In genomic region chrX:141469469-141469868, GRCh38 we compare ENCODE assay signal across 28 cellular contexts.
A peak's percentile ranks its signal among the peaks of the same experiment; 100 is the strongest.
DNase-seq lines count a peak whose midpoint lies in the region; ATAC-seq, FAIRE-seq and TF ChIP-seq lines count a peak whose summit lies in the region.
"Had no signal": no experiment of that assay in that cellular context is flagged by ENCODE, and none has a peak within 500 bp of the region (broad histone marks: within the 10 kb centered on the region; RNA-seq: fewer than 3 reads in every experiment).

No MANE protein-coding gene starts in this region.

- peak overlapping the region; percentile 59 for H3K4me2 ChIP-seq in A549
- H3K4me2 ChIP-seq in keratinocyte (ENCODE audit: control insufficient read depth, extremely low read depth, insufficient read depth, low read depth, low read length): peak overlapping the region; percentile 2
- H3K4me2 ChIP-seq: hepatocyte, KMS-11 had no signal

- intact Hi-C loops in ascending aorta (cut with DNase I): no loop called here

- no peaks in the 10 kb centered on the region for H3K79me2 ChIP-seq in keratinocyte (ENCODE audit: control insufficient read depth, insufficient read depth, low read length)
- H3K79me2 ChIP-seq: hepatocyte, parathyroid adenoma had no signal

- H3K36me3 ChIP-seq in ascending aorta (no peaks in the 10 kb centered on the region), keratinocyte (ENCODE audit: control insufficient read depth in 2 of 2, extremely low read depth in 1 of 2, insufficient read depth in 2 of 2, low read length in 2 of 2) (no peaks in the 10 kb centered on the region)
- H3K36me3 ChIP-seq: stomach, upper lobe of right lung had no signal

- no peak for TF ChIP-seq RAD21 in A549 (conservative IDR thresholded peaks at IDR 0.05 in 1 of 2, IDR thresholded peaks at IDR 0.05 in 1 of 2)

- no peak overlapping the region for H2AFZ ChIP-seq in keratinocyte (ENCODE audit: control insufficient read depth, low read length)
- H2AFZ ChIP-seq: hepatocyte, parathyroid adenoma had no signal

- TF ChIP-seq EP300 in A549 (IDR thresholded peaks at IDR 0.05): no peak

- H3K4me3 ChIP-seq in A549: no peak overlapping the region
- no peak overlapping the region for H3K4me3 ChIP-seq in ascending aorta
- H3K4me3 ChIP-seq in keratinocyte (ENCODE audit: control insufficient read depth in 2 of 3, extremely low read depth in 1 of 3, insufficient read depth in 2 of 3, low read depth in 1 of 3, low read length in 3 of 3): no peak overlapping the region
- H3K4me3 ChIP-seq: GM12878, hepatocyte, skin epidermis, stomach, upper lobe of right lung had no signal

- peak; percentile 2 to 53 for DNase-seq in A549 (ENCODE audit: low read depth in 1 of 2, low spot score in 1 of 2)
- peak; percentile 57 for DNase-seq in HT1080 (ENCODE audit: low read depth)
- no peak for DNase-seq in ascending aorta (ENCODE audit: low spot score in 2 of 2)
- DNase-seq in keratinocyte (ENCODE audit: low read depth, low spot score): no peak
- DNase-seq in NCI-H1436 (lab: John Stamatoyannopoulos, UW): no peak
- DNase-seq in activated CD4-positive, CD25-positive, alpha-beta regulatory T cell (lab: John Stamatoyannopoulos, UW): no peak
- no peak for DNase-seq in NCI-H446 (lab: John Stamatoyannopoulos, UW)
- DNase-seq: activated CD8-positive, alpha-beta T cell treated with anti-CD3 and anti-CD28 coated beads for 36 hours; activated naive CD4-positive, alpha-beta T cell treated with anti-CD3 and anti-CD28 coated beads for 36 hours; activated T-cell treated with anti-CD3 and anti-CD28 coated beads, Interleukin-2, amount 50 U/mL, for 1 hour; anterior cingulate cortex; GF-D8; natural killer cell; NCI-H1048; NCI-H526 treated with DMSO at 0.1 percent for 48 hours; SIG-M5; stimulated activated CD4-positive, alpha-beta T cell treated with anti-CD3 and anti-CD28 coated beads, Interleukin-4, amount 100 ng/mL, for 1 hour; stomach; T-helper 17 cell; upper lobe of right lung had no signal

- no peaks in the 10 kb centered on the region for H4K20me1 ChIP-seq in keratinocyte (ENCODE audit: control insufficient read depth, extremely low read depth, insufficient read depth, low read length)

- peak in 1 of 2 experiments; percentile 84; a peak in 3 of 6 replicates for ATAC-seq in A549
- ATAC-seq in GM21786 (IDR thresholded peaks at IDR 0.05; ENCODE audit: unreplicated experiment): no peak
- ATAC-seq: activated CD8-positive, alpha-beta T cell treated with anti-CD3 and anti-CD28 coated beads for 36 hours; GM12878; natural killer cell; T-helper 17 cell; upper lobe of right lung; WTC11 had no signal

- no peaks in the 10 kb centered on the region for H3K27me3 ChIP-seq in ascending aorta
- H3K27me3 ChIP-seq in keratinocyte (ENCODE audit: control insufficient read depth, extremely low read depth, insufficient read depth, low read length): no peaks in the 10 kb centered on the region
- H3K27me3 ChIP-seq: hepatocyte, stomach, upper lobe of right lung had no signal

- no peak for TF ChIP-seq CTCF in A549 (IDR thresholded peaks at IDR 0.05)
- TF ChIP-seq CTCF in ascending aorta (IDR thresholded peaks at IDR 0.05): no peak
- no peak for TF ChIP-seq CTCF in keratinocyte (optimal IDR thresholded peaks at IDR 0.05 in 1 of 3, IDR thresholded peaks at IDR 0.05 in 1 of 3, conservative IDR thresholded peaks at IDR 0.05 in 1 of 3; ENCODE audit: extremely low read depth in 1 of 3, insufficient read depth in 2 of 3, low read length in 3 of 3)

- WGBS in A549 (ENCODE audit: missing lambda C conversion rate): 23% methylated on average over 4 of the region's 4 CpGs

- TF ChIP-seq POLR2A in A549 (IDR thresholded peaks at IDR 0.05; ENCODE audit: low read length): no peak

- dilution Hi-C loops in keratinocyte (cut with MboI; ENCODE audit: extremely low pct_ligation_motif_present, low sequenced_read_pairs): no loop called here

- H3K4me1 ChIP-seq in A549 (peaks cover 18% of the 10 kb centered on the region), ascending aorta (no peaks in the 10 kb centered on the region), keratinocyte (ENCODE audit: control insufficient read depth, extremely low read depth, insufficient read depth, low read length) (peaks cover 16% of the 10 kb centered on the region)
- H3K4me1 ChIP-seq: parathyroid adenoma, stomach, upper lobe of right lung had no signal

- H3K9ac ChIP-seq in keratinocyte (ENCODE audit: control insufficient read depth, extremely low read depth, insufficient read depth, low read length): no peak overlapping the region
- H3K9ac ChIP-seq: KMS-11, parathyroid adenoma had no signal

- H3K9me1 ChIP-seq in keratinocyte (ENCODE audit: control insufficient read depth, extremely low read depth, insufficient read depth, low read length): no peaks in the 10 kb centered on the region

- CTCF ChIA-PET in A549 (lab: Yijun Ruan, JAX): no interaction called here

- FAIRE-seq in A549 (lab: Jason Lieb, UNC) (no peak), keratinocyte (lab: Jason Lieb, UNC) (no peak)
- FAIRE-seq: GM12878 had no signal

- POLR2A ChIA-PET in A549 (lab: Yijun Ruan, JAX): interaction anchor here (1.0 kb wide), 1 partner anchor 64 kb away, joined by 4 read pairs; no protein-coding TSS in a partner anchor

- H3K9me3 ChIP-seq in A549 (no peaks in the 10 kb centered on the region), ascending aorta (no peaks in the 10 kb centered on the region), keratinocyte (ENCODE audit: control insufficient read depth, low read depth, low read length) (no peaks in the 10 kb centered on the region)
- H3K9me3 ChIP-seq: stomach, upper lobe of right lung had no signal

- H3K27ac ChIP-seq in A549: peak overlapping the region; percentile 68 to 79; a peak in 5 of 6 replicates
- peak overlapping the region; percentile 58 to 59 for H3K27ac ChIP-seq in ascending aorta
- peak overlapping the region; percentile 21 for H3K27ac ChIP-seq in keratinocyte (ENCODE audit: control insufficient read depth, insufficient read depth, low read length)
- H3K27ac ChIP-seq: C4-2B, hepatocyte, KMS-11, parathyroid adenoma, skin epidermis, stomach, upper lobe of right lung had no signal

TF ChIP-seq in A549, 52 proteins besides CTCF, POLR2A, EP300 and RAD21:
- TF ChIP-seq RCOR1 (IDR thresholded peaks at IDR 0.05; ENCODE audit: low read depth, low read length) (no peak), ZNF302 (CRISPR knock-in tag; IDR thresholded peaks at IDR 0.05) (no peak), SREBF2 (IDR thresholded peaks at IDR 0.05) (no peak), USF2 (IDR thresholded peaks at IDR 0.05) (no peak), REST (IDR thresholded peaks at IDR 0.05) (peak; percentile 33; the same call in 1 of the 2 replicates)
TF ChIP-seq in A549: peak in this region for 1.

Comparison
In these comparisons a context has a peak if more than half of its experiments do, and no peak if none do; other contexts are left out.
1. DNase-seq: peak in A549 (2 of 2) and HT1080 (single experiment); none in ascending aorta (0 of 2), keratinocyte (single experiment), NCI-H1436 (single experiment), activated CD4-positive, CD25-positive, alpha-beta regulatory T cell (0 of 4) and NCI-H446 (0 of 2).
2. H3K27ac ChIP-seq: peak in every context shown above with its lines; median percentile 74 in A549; 58 in ascending aorta; 21 in keratinocyte.